In the genomic region with DNA sequence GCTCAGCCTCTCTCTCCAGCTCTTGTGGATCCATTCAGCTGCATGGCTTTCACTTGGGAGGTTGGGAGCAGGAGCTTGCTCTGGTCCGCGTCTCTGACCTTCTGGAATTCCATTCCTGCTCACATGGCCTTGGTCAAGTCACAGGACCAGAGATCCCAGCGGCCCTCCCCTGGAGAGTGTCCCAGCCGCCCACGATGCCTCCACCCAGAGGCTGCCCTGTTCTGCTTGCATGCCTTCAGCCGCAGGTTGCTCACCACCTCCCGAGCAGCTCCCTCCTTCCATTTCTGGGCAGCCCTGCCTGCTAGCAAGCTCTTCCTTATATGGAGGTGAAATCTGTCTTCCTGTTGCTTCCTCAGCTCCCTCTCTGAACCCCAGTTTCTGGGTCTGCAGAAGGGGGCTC, we compare ENCODE assay signal across 10 cellular contexts. TPM values are rescaled to one million over a fixed set of nuclear protein-coding genes. Genes with fewer than 3 reads are reported as not detected.
DNase-seq lines count a peak whose midpoint lies in the region; ATAC-seq, FAIRE-seq and TF ChIP-seq lines count a peak whose summit lies in the region.
"Had no signal": no experiment of that assay in that cellular context is flagged by ENCODE, and none has a peak within 500 bp of the region (broad histone marks: within the 10 kb centered on the region; RNA-seq: fewer than 3 reads in every experiment).

No MANE protein-coding gene starts in this region.

- H2AFZ ChIP-seq in hepatocyte: no peak overlapping the region

- peak overlapping the region in 2 of 3 donors; percentile 12 to 63 for H3K9ac ChIP-seq in skeletal muscle tissue (ENCODE audit: low read depth in 1 of 3, low read length in 3 of 3)

- FAIRE-seq in D721Med (lab: Jason Lieb, UNC): no peak

- 37 to 41% methylated on average over 7 of the region's 7 CpGs for WGBS in body of pancreas, 2 donors
- 66% methylated on average over 7 of the region's 7 CpGs for WGBS in hepatocyte (ENCODE audit: low lambda C conversion rate, missing lambda C conversion rate)

- peak overlapping the region in 3 of 4 donors; percentile 60 to 89 (median 75) for H3K27ac ChIP-seq in body of pancreas
- H3K27ac ChIP-seq in hepatocyte: peak overlapping the region; percentile 97
- H3K27ac ChIP-seq in skeletal muscle tissue (ENCODE audit: low read depth, low read length): peak overlapping the region; percentile 19

- TF ChIP-seq POLR2A in body of pancreas (IDR thresholded peaks at IDR 0.05): no peak

- ATAC-seq in body of pancreas (peak; percentile 8), left colon (no peak)

- DNase-seq in GM03348 (ENCODE audit: low spot score): peak; percentile 81
- DNase-seq in body of pancreas: peak in 3 of 4 donors; percentile 46 to 65 (median 61)
- peak; percentile 58 for DNase-seq in hepatocyte (ENCODE audit: low spot score)
- no peak for DNase-seq in DMS 273 treated with DMSO at 0.1 percent for 48 hours (lab: John Stamatoyannopoulos, UW)
- no peak for DNase-seq in D721Med (ENCODE audit: insufficient read length, low spot score)
- no peak for DNase-seq in putamen (ENCODE audit: low spot score)
- no peak for DNase-seq in left colon
- DNase-seq: effector CD4-positive, alpha-beta T cell; NCI-H187 had no signal

- H3K4me3 ChIP-seq in body of pancreas (no peak overlapping the region), hepatocyte (no peak overlapping the region), skeletal muscle tissue (ENCODE audit: low read length in 3 of 3) (peak overlapping the region in 2 of 3 donors; percentile 24 to 29)

- H3K27me3 ChIP-seq in body of pancreas (no peaks in the 10 kb centered on the region), hepatocyte (no peaks in the 10 kb centered on the region), skeletal muscle tissue (ENCODE audit: control insufficient read depth in 3 of 3, insufficient read depth in 3 of 3, low read length in 3 of 3) (no peaks in the 10 kb centered on the region)

- H4K20me1 ChIP-seq in hepatocyte (ENCODE audit: insufficient read depth, poor library complexity, severe bottlenecking): peaks cover 38% of the 10 kb centered on the region

- no peak overlapping the region for H3K4me2 ChIP-seq in hepatocyte

- H3K9me3 ChIP-seq in body of pancreas (no peaks in the 10 kb centered on the region), hepatocyte (ENCODE audit: low read depth) (no peaks in the 10 kb centered on the region), skeletal muscle tissue (ENCODE audit: control insufficient read depth in 3 of 3, low read length in 3 of 3) (no peaks in the 10 kb centered on the region)

- peaks cover 36% of the 10 kb centered on the region for H3K4me1 ChIP-seq in body of pancreas
- H3K4me1 ChIP-seq in hepatocyte (ENCODE audit: insufficient read depth): peaks cover 58% of the 10 kb centered on the region
- H3K4me1 ChIP-seq in skeletal muscle tissue (ENCODE audit: control insufficient read depth in 3 of 3, insufficient read depth in 3 of 3, low read length in 3 of 3): peaks cover 13 to 28% (median 20%) of the 10 kb centered on the region in 3 donors

- peaks cover 90% of the 10 kb centered on the region for H3K79me2 ChIP-seq in hepatocyte

- TF ChIP-seq CTCF in body of pancreas (IDR thresholded peaks at IDR 0.05) (peak in 1 of 7 experiments; percentile 4), hepatocyte (IDR thresholded peaks at IDR 0.05; ENCODE audit: poor library complexity) (no peak), D721Med (IDR thresholded peaks at IDR 0.05; ENCODE audit: insufficient read depth, missing control alignments) (no peak)

- intact Hi-C loops in body of pancreas (cut with DNase I): no loop called here
- intact Hi-C loops in left colon (cut with DNase I, micrococcal nuclease): no loop called here

- H3K36me3 ChIP-seq in body of pancreas (replicated peaks in 1 of 2; ENCODE audit: insufficient read depth in 1 of 2, low read depth in 2 of 2) (no peaks in the 10 kb centered on the region), hepatocyte (replicated peaks; ENCODE audit: insufficient read depth, low read depth) (no peaks in the 10 kb centered on the region), skeletal muscle tissue (ENCODE audit: control insufficient read depth in 3 of 3, insufficient read depth in 3 of 3, low read length in 3 of 3) (no peaks in the 10 kb centered on the region)

- H3K9me2 ChIP-seq in hepatocyte (replicated peaks; ENCODE audit: insufficient read depth): no peaks in the 10 kb centered on the region

RNA-seq across cellular contexts. Expression of a gene that starts 32.6 kb away (rescaled TPM):
- 10 to 100 TPM; 16.3 to 41.5 TPM for total RNA-seq in body of pancreas
- 19.2 and 23.8 TPM in 2 replicates for total RNA-seq in hepatocyte
- 18.7 and 20.2 TPM in 2 replicates for polyA plus RNA-seq in hepatocyte
- 3.1 TPM for total RNA-seq in skeletal muscle tissue
- 10 to 100 TPM; 15.8 to 23.8 TPM for total RNA-seq in left colon

Comparison
In these comparisons a context has a peak if more than half of its experiments do, and no peak if none do; other contexts are left out.
1. DNase-seq: peak in GM03348 (single experiment), body of pancreas (3 of 4) and hepatocyte (single experiment); none in DMS 273 treated with DMSO at 0.1 percent for 48 hours (single experiment), D721Med (single experiment), putamen (single experiment) and left colon (0 of 2).
2. H3K27ac ChIP-seq: peak in every context shown above with its lines; median percentile 97 in hepatocyte; 75 in body of pancreas; 19 in skeletal muscle tissue.
3. H3K4me3 ChIP-seq: peak in skeletal muscle tissue (2 of 3); none in body of pancreas (0 of 2) and hepatocyte (single experiment).